ENCODE assay signal across 33 cellular contexts in genomic region chr4:1079711-1080265, GRCh38.
"Had no signal": no experiment of that assay in that cellular context is flagged by ENCODE, and none has a peak within 500 bp of the region (broad histone marks: within the 10 kb centered on the region; RNA-seq: fewer than 3 reads in every experiment).

No MANE protein-coding gene starts in this region.

- H3K27ac Mint-ChIP-seq: activated B cell treated with CpG ODN at 0.5 μM for 24 hours; activated CD8-positive, alpha-beta T cell treated with anti-CD3 and anti-CD28 coated beads for 36 hours; activated naive CD4-positive, alpha-beta T cell treated with anti-CD3 and anti-CD28 coated beads, Interleukin-2, amount 10 ng/mL, durations not matched to agents 7 days and 5 days; activated naive CD8-positive, alpha-beta T cell; activated T-cell treated with anti-CD3 and anti-CD28 coated beads, Interleukin-2, amount 50 U/mL, for 24 hours; activated T-cell treated with anti-CD3 and anti-CD28 coated beads, Interleukin-2, amount 50 U/mL, for 72 hours; effector memory CD8-positive, alpha-beta T cell; T-helper 2 cell treated with Interferon-gamma antibody and Interleukin-4, amounts not matched to agents 5 μg/mL and 100 μg/mL, for 36 hours had no signal

- H3K27me3 ChIP-seq: body of pancreas had no signal

- H3K36me3 ChIP-seq: esophagus muscularis mucosa, gastrocnemius medialis, WERI-Rb-1 had no signal

- H3K4me1 ChIP-seq: esophagus muscularis mucosa, foreskin keratinocyte, gastrocnemius medialis had no signal

- H3K4me1 Mint-ChIP-seq: activated naive CD4-positive, alpha-beta T cell treated with anti-CD3 and anti-CD28 coated beads, Interleukin-2, amount 10 ng/mL, durations not matched to agents 7 days and 5 days had no signal

- H3K4me3 Mint-ChIP-seq: activated B cell treated with CpG ODN at 0.5 μM for 24 hours; activated CD8-positive, alpha-beta T cell treated with anti-CD3 and anti-CD28 coated beads for 36 hours; activated naive CD4-positive, alpha-beta T cell treated with anti-CD3 and anti-CD28 coated beads, Interleukin-2, amount 10 ng/mL, durations not matched to agents 7 days and 5 days; activated naive CD8-positive, alpha-beta T cell; activated T-cell treated with anti-CD3 and anti-CD28 coated beads, Interleukin-2, amount 50 U/mL, for 24 hours; activated T-cell treated with anti-CD3 and anti-CD28 coated beads, Interleukin-2, amount 50 U/mL, for 72 hours; effector memory CD8-positive, alpha-beta T cell; T-helper 17 cell; T-helper 2 cell treated with Interferon-gamma antibody and Interleukin-4, amounts not matched to agents 5 μg/mL and 100 μg/mL, for 36 hours had no signal

- H3K4me3 ChIP-seq: body of pancreas, esophagus muscularis mucosa, gastrocnemius medialis had no signal

- ATAC-seq: activated CD4-positive, CD25-positive, alpha-beta regulatory T cell treated with anti-CD3 and anti-CD28 coated beads, Interleukin-2, amount 50 U/mL, for 24 hours; activated CD8-positive, alpha-beta T cell treated with anti-CD3 and anti-CD28 coated beads for 36 hours; activated T-cell treated with anti-CD3 and anti-CD28 coated beads, Interleukin-2, amount 50 U/mL, for 72 hours; body of pancreas; effector memory CD8-positive, alpha-beta T cell; foreskin keratinocyte; gastrocnemius medialis; T-helper 17 cell had no signal

- H3K9me3 Mint-ChIP-seq: activated B cell treated with CpG ODN at 0.5 μM for 24 hours; activated CD8-positive, alpha-beta T cell treated with anti-CD3 and anti-CD28 coated beads for 36 hours; activated naive CD4-positive, alpha-beta T cell treated with anti-CD3 and anti-CD28 coated beads, Interleukin-2, amount 10 ng/mL, durations not matched to agents 7 days and 5 days; activated T-cell treated with anti-CD3 and anti-CD28 coated beads, Interleukin-2, amount 50 U/mL, for 24 hours; effector memory CD8-positive, alpha-beta T cell; T-helper 2 cell treated with Interferon-gamma antibody and Interleukin-4, amounts not matched to agents 5 μg/mL and 100 μg/mL, for 36 hours had no signal

- H3K27ac ChIP-seq: body of pancreas, esophagus muscularis mucosa, foreskin keratinocyte, gastrocnemius medialis, WERI-Rb-1 had no signal

- H3K36me3 Mint-ChIP-seq: activated naive CD4-positive, alpha-beta T cell treated with anti-CD3 and anti-CD28 coated beads, Interleukin-2, amount 10 ng/mL, durations not matched to agents 7 days and 5 days; activated naive CD8-positive, alpha-beta T cell had no signal

- H3K9me3 ChIP-seq: body of pancreas, esophagus muscularis mucosa, gastrocnemius medialis had no signal

- DNase-seq: activated B cell treated with CpG ODN at 0.5 μM for 24 hours; activated CD4-positive, alpha-beta T cell treated with anti-CD3 and anti-CD28 coated beads for 48 hours; activated CD4-positive, alpha-beta T cell treated with anti-CD3 and anti-CD28 coated beads, Interleukin-2, amount 50 U/mL, for 1 hour; activated CD4-positive, alpha-beta T cell treated with anti-CD3 and anti-CD28 coated beads, Interleukin-2, amount 50 U/mL, for 48 hours; activated CD8-positive, alpha-beta memory T cell treated with anti-CD3 and anti-CD28 coated beads for 24 hours; activated CD8-positive, alpha-beta memory T cell treated with anti-CD3 and anti-CD28 coated beads, Interleukin-2, amount 50 U/mL, for 4 hours; activated CD8-positive, alpha-beta T cell treated with anti-CD3 and anti-CD28 coated beads for 36 hours; activated gamma-delta T cell; activated naive CD4-positive, alpha-beta T cell; activated naive CD4-positive, alpha-beta T cell treated with anti-CD3 and anti-CD28 coated beads, Interleukin-2, amount 10 ng/mL, durations not matched to agents 7 days and 5 days; activated T-cell treated with anti-CD3 and anti-CD28 coated beads for 4 hours; activated T-cell treated with anti-CD3 and anti-CD28 coated beads, Interleukin-2, amount 50 U/mL, for 24 hours; activated T-cell treated with anti-CD3 and anti-CD28 coated beads, Interleukin-2, amount 50 U/mL, for 72 hours; amniotic stem cell; anterior cingulate cortex; body of pancreas; caudate nucleus; cortex of kidney; dermis blood vessel endothelial cell; effector CD4-positive, alpha-beta T cell; effector memory CD8-positive, alpha-beta T cell; erythroblast; foreskin keratinocyte; gastrocnemius medialis; glutamatergic neuron; T-helper 1 cell; T-helper 17 cell; T1000; WERI-Rb-1 had no signal
